23 cellular contexts compared by ENCODE assay signal in the genomic region with DNA sequence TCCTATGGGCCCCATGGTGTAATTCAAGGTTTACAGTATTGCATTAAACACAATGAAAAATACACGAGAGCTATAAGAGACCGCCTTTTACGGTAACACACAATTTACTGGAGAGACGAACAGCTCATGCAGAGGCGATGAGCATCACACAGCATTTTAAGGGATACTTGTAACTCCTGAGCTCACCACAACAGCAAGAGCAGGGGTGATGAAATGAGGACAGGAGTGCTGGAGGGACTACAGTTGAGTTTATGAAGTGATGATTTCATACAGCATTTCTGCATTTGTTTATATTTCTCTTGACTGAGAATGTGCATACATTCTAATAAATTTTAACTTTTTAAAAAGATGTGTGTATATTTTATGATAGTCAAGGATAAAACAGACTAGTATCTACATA.
"Had no signal": no experiment of that assay in that cellular context is flagged by ENCODE, and none has a peak within 500 bp of the region (broad histone marks: within the 10 kb centered on the region; RNA-seq: fewer than 3 reads in every experiment).

No MANE protein-coding gene starts in this region.

- H3K4me3 Mint-ChIP-seq: activated CD8-positive, alpha-beta memory T cell treated with anti-CD3 and anti-CD28 coated beads, Interleukin-2, amount 10 ng/mL, durations not matched to agents 7 days and 5 days; activated naive CD8-positive, alpha-beta T cell treated with anti-CD3 and anti-CD28 coated beads, Interleukin-2, amount 50 U/mL, for 24 hours; activated T-cell treated with anti-CD3 and anti-CD28 coated beads, Interleukin-2, amount 50 U/mL, for 24 hours; T-helper 1 cell treated with Interleukin-12 subunit alpha and Interleukin-12 subunit beta and Interleukin-4 antibody, amounts not matched to agents 30 μg/mL and 1 μg/mL, for 36 hours; WTC11 had no signal

- H3K27me3 Mint-ChIP-seq: activated CD8-positive, alpha-beta memory T cell treated with anti-CD3 and anti-CD28 coated beads, Interleukin-2, amount 10 ng/mL, durations not matched to agents 7 days and 5 days; activated T-cell treated with anti-CD3 and anti-CD28 coated beads, Interleukin-2, amount 50 U/mL, for 24 hours had no signal

- DNase-seq: activated CD4-positive, alpha-beta T cell treated with anti-CD3 and anti-CD28 coated beads for 48 hours; activated CD4-positive, alpha-beta T cell treated with anti-CD3 and anti-CD28 coated beads, Interleukin-2, amount 50 U/mL, for 4 hours; activated CD4-positive, CD25-positive, alpha-beta regulatory T cell treated with anti-CD3 and anti-CD28 coated beads, Interleukin-2, amount 50 U/mL, for 72 hours; activated CD8-positive, alpha-beta memory T cell treated with anti-CD3 and anti-CD28 coated beads, Interleukin-2, amount 10 ng/mL, durations not matched to agents 7 days and 5 days; activated effector memory CD4-positive, alpha-beta T cell treated with anti-CD3 and anti-CD28 coated beads, Interleukin-2, amount 50 U/mL, for 16 hours; activated naive CD4-positive, alpha-beta T cell treated with Interleukin-2 at 50 U/mL for 16 hours; activated naive CD8-positive, alpha-beta T cell treated with anti-CD3 and anti-CD28 coated beads, Interleukin-2, amount 50 U/mL, for 24 hours; activated T-cell treated with anti-CD3 and anti-CD28 coated beads, Interleukin-2, amount 50 U/mL, for 24 hours; brain microvascular endothelial cell; NCI-H1092; NCI-H1417; NCI-H1930; NCI-H510A treated with DMSO at 0.1 percent for 48 hours; Peyer's patch; SHP77; T-helper 9 cell had no signal

- H3K27me3 ChIP-seq: brain microvascular endothelial cell, cardiac muscle cell, Peyer's patch, SJSA1 had no signal

- H3K27ac Mint-ChIP-seq: activated CD8-positive, alpha-beta memory T cell treated with anti-CD3 and anti-CD28 coated beads, Interleukin-2, amount 10 ng/mL, durations not matched to agents 7 days and 5 days; activated naive CD4-positive, alpha-beta T cell treated with anti-CD3 and anti-CD28 coated beads, Interleukin-2, amount 50 U/mL, for 72 hours; activated naive CD8-positive, alpha-beta T cell treated with anti-CD3 and anti-CD28 coated beads, Interleukin-2, amount 50 U/mL, for 24 hours; activated T-cell treated with anti-CD3 and anti-CD28 coated beads, Interleukin-2, amount 50 U/mL, for 24 hours; T-helper 1 cell treated with Interleukin-12 subunit alpha and Interleukin-12 subunit beta and Interleukin-4 antibody, amounts not matched to agents 30 μg/mL and 1 μg/mL, for 36 hours; WTC11 had no signal

- H3K4me3 ChIP-seq: cardiac muscle cell, Peyer's patch, SJSA1 had no signal

- H3K27ac ChIP-seq: brain microvascular endothelial cell, cardiac muscle cell, KMS-11, RWPE1, SJSA1 had no signal

- H3K9me3 ChIP-seq: Peyer's patch, SJSA1 had no signal

- ATAC-seq: activated CD8-positive, alpha-beta memory T cell treated with anti-CD3 and anti-CD28 coated beads, Interleukin-2, amount 10 ng/mL, durations not matched to agents 7 days and 5 days; activated naive CD4-positive, alpha-beta T cell treated with anti-CD3 and anti-CD28 coated beads, Interleukin-2, amount 50 U/mL, for 72 hours; activated naive CD8-positive, alpha-beta T cell treated with anti-CD3 and anti-CD28 coated beads, Interleukin-2, amount 50 U/mL, for 24 hours; WTC11 had no signal

- H3K36me3 ChIP-seq: brain microvascular endothelial cell, cardiac muscle cell, Peyer's patch, SJSA1 had no signal
